Comparison of ENCODE assay signal across 29 cellular contexts in genomic region chr21:44996501-44996921, GRCh38.
"Had no signal": no experiment of that assay in that cellular context is flagged by ENCODE, and none has a peak within 500 bp of the region (broad histone marks: within the 10 kb centered on the region; RNA-seq: fewer than 3 reads in every experiment).

No MANE protein-coding gene starts in this region.

- DNase-seq: activated CD4-positive, alpha-beta T cell treated with anti-CD3 and anti-CD28 coated beads for 36 hours; activated CD4-positive, CD25-positive, alpha-beta regulatory T cell; activated CD8-positive, alpha-beta memory T cell treated with anti-CD3 and anti-CD28 coated beads for 24 hours; activated effector memory CD4-positive, alpha-beta T cell treated with anti-CD3 and anti-CD28 coated beads, Interleukin-2, amount 50 U/mL, for 16 hours; activated naive CD4-positive, alpha-beta T cell treated with anti-CD3 and anti-CD28 coated beads for 36 hours; activated naive CD8-positive, alpha-beta T cell treated with anti-CD3 and anti-CD28 coated beads for 36 hours; activated T-cell treated with anti-CD3 and anti-CD28 coated beads, Interleukin-2, amount 50 U/mL, for 1 hour; brain microvascular endothelial cell; central memory CD4-positive, alpha-beta T cell; dermis blood vessel endothelial cell; effector CD8-positive, alpha-beta T cell; gastrocnemius medialis; head of caudate nucleus; hypothalamus; left ventricle myocardium inferior; stimulated activated CD4-positive, alpha-beta T cell treated with anti-CD3 and anti-CD28 coated beads, Interleukin-15, amount 100 ng/mL, for 24 hours; stimulated activated CD4-positive, alpha-beta T cell treated with anti-CD3 and anti-CD28 coated beads, Interleukin-2, amount 100 ng/mL, for 24 hours; stimulated activated naive CD4-positive, alpha-beta T cell had no signal

- H3K36me3 Mint-ChIP-seq: activated naive CD8-positive, alpha-beta T cell treated with anti-CD3 and anti-CD28 coated beads for 36 hours; natural killer cell treated with Interleukin-12 subunit alpha and Interleukin-12 subunit beta and Interleukin-15 and Interleukin-18, amount 100 ng/mL, for 72 hours had no signal

- H3K36me3 ChIP-seq: adrenal gland, brain microvascular endothelial cell, gastrocnemius medialis, left ventricle myocardium inferior, neutrophil, suprapubic skin, tibial nerve had no signal

- H3K9me3 ChIP-seq: adrenal gland, gastrocnemius medialis, left ventricle myocardium inferior, mucosa of descending colon, neutrophil, suprapubic skin, tibial nerve had no signal

- H3K27ac Mint-ChIP-seq: activated CD4-positive, alpha-beta T cell treated with anti-CD3 and anti-CD28 coated beads for 36 hours; activated naive CD4-positive, alpha-beta T cell treated with anti-CD3 and anti-CD28 coated beads for 36 hours; activated naive CD8-positive, alpha-beta T cell treated with anti-CD3 and anti-CD28 coated beads for 36 hours; activated T-helper 1 cell treated with anti-CD3 and anti-CD28 coated beads, Interleukin-12 subunit alpha, Interleukin-12 subunit beta, Interleukin-2, Interleukin-4 antibody, amounts not matched to agents 30 ng/mL and 10 ng/mL and 1 ng/mL, durations not matched to agents 14 hours and 24 hours and 36 hours; natural killer cell treated with Interleukin-12 subunit alpha and Interleukin-12 subunit beta and Interleukin-15 and Interleukin-18, amount 100 ng/mL, for 72 hours had no signal

- H3K4me3 ChIP-seq: adrenal gland, gastrocnemius medialis, left ventricle myocardium inferior, mucosa of descending colon, smooth muscle cell, suprapubic skin, tibial nerve had no signal

- H3K4me3 Mint-ChIP-seq: activated CD4-positive, alpha-beta T cell treated with anti-CD3 and anti-CD28 coated beads for 36 hours; activated naive CD4-positive, alpha-beta T cell treated with anti-CD3 and anti-CD28 coated beads for 36 hours; activated naive CD8-positive, alpha-beta T cell treated with anti-CD3 and anti-CD28 coated beads for 36 hours; activated T-helper 1 cell treated with anti-CD3 and anti-CD28 coated beads, Interleukin-12 subunit alpha, Interleukin-12 subunit beta, Interleukin-2, Interleukin-4 antibody, amounts not matched to agents 30 ng/mL and 10 ng/mL and 1 ng/mL, durations not matched to agents 14 hours and 24 hours and 36 hours; natural killer cell treated with Interleukin-12 subunit alpha and Interleukin-12 subunit beta and Interleukin-15 and Interleukin-18, amount 100 ng/mL, for 72 hours had no signal

- H3K9me3 Mint-ChIP-seq: activated naive CD4-positive, alpha-beta T cell treated with anti-CD3 and anti-CD28 coated beads for 36 hours; activated naive CD8-positive, alpha-beta T cell treated with anti-CD3 and anti-CD28 coated beads for 36 hours; activated T-helper 1 cell treated with anti-CD3 and anti-CD28 coated beads, Interleukin-12 subunit alpha, Interleukin-12 subunit beta, Interleukin-2, Interleukin-4 antibody, amounts not matched to agents 30 ng/mL and 10 ng/mL and 1 ng/mL, durations not matched to agents 14 hours and 24 hours and 36 hours; natural killer cell treated with Interleukin-12 subunit alpha and Interleukin-12 subunit beta and Interleukin-15 and Interleukin-18, amount 100 ng/mL, for 72 hours had no signal

- FAIRE-seq: astrocyte, endometrium had no signal

- ATAC-seq: activated CD4-positive, alpha-beta T cell treated with anti-CD3 and anti-CD28 coated beads for 36 hours; gastrocnemius medialis; mucosa of descending colon; natural killer cell treated with Interleukin-12 subunit alpha and Interleukin-12 subunit beta and Interleukin-15 and Interleukin-18, amount 100 ng/mL, for 72 hours had no signal

- H3K27me3 ChIP-seq: adrenal gland, brain microvascular endothelial cell, gastrocnemius medialis, suprapubic skin, tibial nerve had no signal

- H3K27me3 Mint-ChIP-seq: activated CD4-positive, alpha-beta T cell treated with anti-CD3 and anti-CD28 coated beads for 36 hours; activated naive CD8-positive, alpha-beta T cell treated with anti-CD3 and anti-CD28 coated beads for 36 hours; natural killer cell treated with Interleukin-12 subunit alpha and Interleukin-12 subunit beta and Interleukin-15 and Interleukin-18, amount 100 ng/mL, for 72 hours had no signal

- H3K4me1 Mint-ChIP-seq: activated CD4-positive, alpha-beta T cell treated with anti-CD3 and anti-CD28 coated beads for 36 hours; activated naive CD8-positive, alpha-beta T cell treated with anti-CD3 and anti-CD28 coated beads for 36 hours had no signal

- H3K27ac ChIP-seq: adrenal gland, brain microvascular endothelial cell, epithelial cell of prostate, gastrocnemius medialis, left ventricle myocardium inferior, neutrophil, suprapubic skin, tibial nerve had no signal
